8 cellular contexts compared by ENCODE assay signal in genomic region chr2:142868281-142868762, GRCh38. TPM values are rescaled to one million over a fixed set of nuclear protein-coding genes. Genes with fewer than 3 reads are reported as not detected.
DNase-seq lines count a peak whose midpoint lies in the region; ATAC-seq and TF ChIP-seq lines count a peak whose summit lies in the region.

No MANE protein-coding gene starts in this region.

- TF ChIP-seq EP300 in sigmoid colon (IDR thresholded peaks at IDR 0.05): no peak

- no peak overlapping the region for H3K27ac Mint-ChIP-seq in T-helper 2 cell treated with Interferon-gamma antibody and Interleukin-4, amounts not matched to agents 5 μg/mL and 100 μg/mL, for 36 hours
- no peak overlapping the region for H3K27ac Mint-ChIP-seq in activated CD4-positive, alpha-beta T cell treated with anti-CD3 and anti-CD28 coated beads for 36 hours

- peak overlapping the region in 2 of 4 donors; percentile 18 to 34 for H3K4me3 ChIP-seq in esophagus squamous epithelium
- H3K4me3 ChIP-seq in sigmoid colon: no peak overlapping the region

- H3K4me1 Mint-ChIP-seq in T-helper 2 cell treated with Interferon-gamma antibody and Interleukin-4, amounts not matched to agents 5 μg/mL and 100 μg/mL, for 36 hours (ENCODE audit: low read depth): no peaks in the 10 kb centered on the region
- no peaks in the 10 kb centered on the region for H3K4me1 Mint-ChIP-seq in activated CD4-positive, alpha-beta T cell treated with anti-CD3 and anti-CD28 coated beads for 36 hours

- no peaks in the 10 kb centered on the region for H3K36me3 Mint-ChIP-seq in T-helper 2 cell treated with Interferon-gamma antibody and Interleukin-4, amounts not matched to agents 5 μg/mL and 100 μg/mL, for 36 hours (ENCODE audit: low read depth)
- H3K36me3 Mint-ChIP-seq in activated CD4-positive, alpha-beta T cell treated with anti-CD3 and anti-CD28 coated beads for 36 hours (ENCODE audit: low read depth): no peaks in the 10 kb centered on the region

- H3K4me3 Mint-ChIP-seq in T-helper 2 cell treated with Interferon-gamma antibody and Interleukin-4, amounts not matched to agents 5 μg/mL and 100 μg/mL, for 36 hours: no peak overlapping the region
- no peak overlapping the region for H3K4me3 Mint-ChIP-seq in activated CD4-positive, alpha-beta T cell treated with anti-CD3 and anti-CD28 coated beads for 36 hours

- intact Hi-C loops in esophagus squamous epithelium (cut with DNase I): no loop called here
- intact Hi-C loops in sigmoid colon (cut with DNase I): no loop called here
- intact Hi-C loops in activated CD4-positive, alpha-beta T cell treated with anti-CD3 and anti-CD28 coated beads for 36 hours (cut with DNase I, micrococcal nuclease): no loop called here

- no peaks in the 10 kb centered on the region for H3K27me3 ChIP-seq in esophagus squamous epithelium
- no peaks in the 10 kb centered on the region for H3K27me3 ChIP-seq in sigmoid colon

- no peak for DNase-seq in esophagus squamous epithelium (lab: John Stamatoyannopoulos, UW)
- DNase-seq in sigmoid colon: peak; percentile 81
- DNase-seq in T-helper 2 cell treated with Interferon-gamma antibody and Interleukin-4, amounts not matched to agents 5 μg/mL and 100 μg/mL, for 36 hours (ENCODE audit: low spot score): no peak
- no peak for DNase-seq in activated CD4-positive, alpha-beta T cell treated with anti-CD3 and anti-CD28 coated beads for 36 hours
- DNase-seq in HPDE6-E6E7 (ENCODE audit: extremely low spot score): no peak

- TF ChIP-seq POLR2A in esophagus squamous epithelium (IDR thresholded peaks at IDR 0.05) (peak in 1 of 4 donors; percentile 51), sigmoid colon (IDR thresholded peaks at IDR 0.05) (no peak)

- H3K27me3 Mint-ChIP-seq in T-helper 2 cell treated with Interferon-gamma antibody and Interleukin-4, amounts not matched to agents 5 μg/mL and 100 μg/mL, for 36 hours (ENCODE audit: low read depth): peaks cover 4% of the 10 kb centered on the region
- peaks cover 3% of the 10 kb centered on the region for H3K27me3 Mint-ChIP-seq in activated CD4-positive, alpha-beta T cell treated with anti-CD3 and anti-CD28 coated beads for 36 hours

- WGBS in esophagus squamous epithelium, 2 donors: 38 to 50% methylated on average over 3 to 8 of the region's 11 CpGs
- WGBS in sigmoid colon, 2 donors: 15 to 61% methylated on average over 11 of the region's 11 CpGs

- no peaks in the 10 kb centered on the region for H3K36me3 ChIP-seq in esophagus squamous epithelium
- H3K36me3 ChIP-seq in sigmoid colon: no peaks in the 10 kb centered on the region

- TF ChIP-seq CTCF in esophagus squamous epithelium (IDR thresholded peaks at IDR 0.05) (no peak), sigmoid colon (IDR thresholded peaks at IDR 0.05) (no peak)

- H3K4me1 ChIP-seq in esophagus squamous epithelium: peaks cover 19 to 60% (median 23%) of the 10 kb centered on the region in 3 donors
- no peaks in the 10 kb centered on the region for H3K4me1 ChIP-seq in sigmoid colon

- H3K9me3 ChIP-seq in esophagus squamous epithelium: no peaks in the 10 kb centered on the region
- no peaks in the 10 kb centered on the region for H3K9me3 ChIP-seq in sigmoid colon

- POLR2A ChIA-PET in activated CD4-positive, alpha-beta T cell treated with anti-CD3 and anti-CD28 coated beads for 36 hours (lab: Charles Lee): no interaction called here

- CTCF ChIA-PET in activated CD4-positive, alpha-beta T cell treated with anti-CD3 and anti-CD28 coated beads for 36 hours (lab: Charles Lee): no interaction called here

- H3K27ac ChIP-seq in esophagus squamous epithelium (peak overlapping the region; percentile 84 to 87 (median 86)), sigmoid colon (peak overlapping the region in 2 of 4 donors; percentile 10 to 31)

- H3K9me3 Mint-ChIP-seq in T-helper 2 cell treated with Interferon-gamma antibody and Interleukin-4, amounts not matched to agents 5 μg/mL and 100 μg/mL, for 36 hours: no peaks in the 10 kb centered on the region
- no peaks in the 10 kb centered on the region for H3K9me3 Mint-ChIP-seq in activated CD4-positive, alpha-beta T cell treated with anti-CD3 and anti-CD28 coated beads for 36 hours (ENCODE audit: low read depth)

- ATAC-seq in GM18907 (IDR thresholded peaks at IDR 0.05; ENCODE audit: unreplicated experiment): peak; percentile 39
- peak; percentile 42 for ATAC-seq in HG03439 (IDR thresholded peaks at IDR 0.05; ENCODE audit: unreplicated experiment)
- ATAC-seq in HG03521 (IDR thresholded peaks at IDR 0.05; ENCODE audit: unreplicated experiment): no peak
- ATAC-seq in activated CD4-positive, alpha-beta T cell treated with anti-CD3 and anti-CD28 coated beads for 36 hours: no peak

RNA-seq across cellular contexts. Expression of gene KYNU, which starts 9.1 kb away (rescaled TPM):
- total RNA-seq in esophagus squamous epithelium (10 to 100 TPM in 2 of 4 donors, 1 to 10 TPM in 2; 2.3 to 39.4 (median 19.2) TPM), sigmoid colon (1 to 10 TPM; 1.1 to 2.3 (median 1.8) TPM)
- polyA plus RNA-seq in sigmoid colon: 1 to 10 TPM; 1.2 to 4.6 (median 3.9) TPM
- total RNA-seq in activated CD4-positive, alpha-beta T cell treated with anti-CD3 and anti-CD28 coated beads for 36 hours: not detected

Comparison
In these comparisons a context has a peak if more than half of its experiments do, and no peak if none do; other contexts are left out.
1. ATAC-seq: peak in GM18907 (single experiment) and HG03439 (single experiment); none in HG03521 (single experiment) and activated CD4-positive, alpha-beta T cell treated with anti-CD3 and anti-CD28 coated beads for 36 hours (single experiment).